In genomic region chr2:636649-637405, GRCh38 we compare ENCODE assay signal across 8 cellular contexts. TPM values are rescaled to one million over a fixed set of nuclear protein-coding genes. Genes with fewer than 3 reads are reported as not detected.
DNase-seq lines count a peak whose midpoint lies in the region; ATAC-seq lines count a peak whose summit lies in the region.

No MANE protein-coding gene starts in this region.

- ATAC-seq in HG02759 (IDR thresholded peaks at IDR 0.05; ENCODE audit: unreplicated experiment) (peak; percentile 70), GM19397 (IDR thresholded peaks at IDR 0.05; ENCODE audit: unreplicated experiment) (no peak)
- ATAC-seq in natural killer cell treated with Interleukin-12 subunit alpha and Interleukin-12 subunit beta and Interleukin-15 and Interleukin-18, amount 100 ng/mL, for 72 hours = peak; percentile 63 to 67

- DNase-seq in NCI-H748 treated with DMSO at 0.1 percent for 48 hours (lab: John Stamatoyannopoulos, UW) = peak; percentile 9
- DNase-seq in activated T-cell treated with anti-CD3 and anti-CD28 coated beads, Interleukin-2, amount 50 U/mL, for 24 hours = peak; percentile 77
- DNase-seq in fibroblast of gingiva (ENCODE audit: low read depth) = peak; percentile 51
- no peak for DNase-seq in natural killer cell treated with Interleukin-12 subunit alpha and Interleukin-12 subunit beta and Interleukin-15 and Interleukin-18, amount 100 ng/mL, for 72 hours (ENCODE audit: low spot score)

- no peaks in the 10 kb centered on the region for H3K9me3 ChIP-seq in stomach smooth muscle (ENCODE audit: control insufficient read depth in 2 of 2, low read length in 2 of 2)

- no peak overlapping the region for H3K27ac ChIP-seq in stomach smooth muscle (ENCODE audit: low read length)

- no peaks in the 10 kb centered on the region for H3K36me3 ChIP-seq in stomach smooth muscle (ENCODE audit: control insufficient read depth in 2 of 2, insufficient read depth in 2 of 2, low read length in 2 of 2)

- peak overlapping the region; percentile 58 for H3K4me3 Mint-ChIP-seq in activated T-cell treated with anti-CD3 and anti-CD28 coated beads, Interleukin-2, amount 50 U/mL, for 24 hours
- H3K4me3 Mint-ChIP-seq in natural killer cell treated with Interleukin-12 subunit alpha and Interleukin-12 subunit beta and Interleukin-15 and Interleukin-18, amount 100 ng/mL, for 72 hours = peak overlapping the region; percentile 81

- H3K27me3 ChIP-seq in stomach smooth muscle (ENCODE audit: control insufficient read depth in 1 of 2, insufficient read depth in 2 of 2, low read length in 2 of 2) = peaks cover 2 to 12% of the 10 kb centered on the region in 2 donors

- H3K4me1 ChIP-seq in stomach smooth muscle (ENCODE audit: control insufficient read depth, insufficient read depth, low read length) = peaks cover 8% of the 10 kb centered on the region

- peaks cover 4% of the 10 kb centered on the region for H3K4me1 Mint-ChIP-seq in activated T-cell treated with anti-CD3 and anti-CD28 coated beads, Interleukin-2, amount 50 U/mL, for 24 hours (ENCODE audit: low read depth)
- peaks cover 0 to 3% of the 10 kb centered on the region in 2 donors for H3K4me1 Mint-ChIP-seq in natural killer cell treated with Interleukin-12 subunit alpha and Interleukin-12 subunit beta and Interleukin-15 and Interleukin-18, amount 100 ng/mL, for 72 hours (ENCODE audit: low read depth in 2 of 2)

- H3K4me3 ChIP-seq in GM08714 (ENCODE audit: low read length) (peak overlapping the region; percentile 21; the same call in 1 of the 2 replicates), stomach smooth muscle (ENCODE audit: low read length in 2 of 2) (peak overlapping the region; percentile 56 to 71)

- no peaks in the 10 kb centered on the region for H3K36me3 Mint-ChIP-seq in activated T-cell treated with anti-CD3 and anti-CD28 coated beads, Interleukin-2, amount 50 U/mL, for 24 hours (ENCODE audit: low read depth)
- no peaks in the 10 kb centered on the region for H3K36me3 Mint-ChIP-seq in natural killer cell treated with Interleukin-12 subunit alpha and Interleukin-12 subunit beta and Interleukin-15 and Interleukin-18, amount 100 ng/mL, for 72 hours

- no peaks in the 10 kb centered on the region for H3K27me3 Mint-ChIP-seq in activated T-cell treated with anti-CD3 and anti-CD28 coated beads, Interleukin-2, amount 50 U/mL, for 24 hours
- H3K27me3 Mint-ChIP-seq in natural killer cell treated with Interleukin-12 subunit alpha and Interleukin-12 subunit beta and Interleukin-15 and Interleukin-18, amount 100 ng/mL, for 72 hours = peaks cover 7 to 8% of the 10 kb centered on the region in 2 donors

- no peak overlapping the region for H3K27ac Mint-ChIP-seq in activated T-cell treated with anti-CD3 and anti-CD28 coated beads, Interleukin-2, amount 50 U/mL, for 24 hours
- H3K27ac Mint-ChIP-seq in natural killer cell treated with Interleukin-12 subunit alpha and Interleukin-12 subunit beta and Interleukin-15 and Interleukin-18, amount 100 ng/mL, for 72 hours = no peak overlapping the region

- H3K9me3 Mint-ChIP-seq in activated T-cell treated with anti-CD3 and anti-CD28 coated beads, Interleukin-2, amount 50 U/mL, for 24 hours = no peaks in the 10 kb centered on the region
- H3K9me3 Mint-ChIP-seq in natural killer cell treated with Interleukin-12 subunit alpha and Interleukin-12 subunit beta and Interleukin-15 and Interleukin-18, amount 100 ng/mL, for 72 hours = no peaks in the 10 kb centered on the region

- peak overlapping the region; percentile 23 to 36 for H3K9ac ChIP-seq in stomach smooth muscle (ENCODE audit: low read length in 2 of 2)

RNA-seq across cellular contexts. Expression of gene TMEM18, which starts 40.4 kb away (rescaled TPM):
- total RNA-seq in natural killer cell treated with Interleukin-12 subunit alpha and Interleukin-12 subunit beta and Interleukin-15 and Interleukin-18, amount 100 ng/mL, for 72 hours = 10 to 100 TPM; 24.9 to 26.7 TPM
